9 cellular contexts compared by ENCODE assay signal in the genomic region with DNA sequence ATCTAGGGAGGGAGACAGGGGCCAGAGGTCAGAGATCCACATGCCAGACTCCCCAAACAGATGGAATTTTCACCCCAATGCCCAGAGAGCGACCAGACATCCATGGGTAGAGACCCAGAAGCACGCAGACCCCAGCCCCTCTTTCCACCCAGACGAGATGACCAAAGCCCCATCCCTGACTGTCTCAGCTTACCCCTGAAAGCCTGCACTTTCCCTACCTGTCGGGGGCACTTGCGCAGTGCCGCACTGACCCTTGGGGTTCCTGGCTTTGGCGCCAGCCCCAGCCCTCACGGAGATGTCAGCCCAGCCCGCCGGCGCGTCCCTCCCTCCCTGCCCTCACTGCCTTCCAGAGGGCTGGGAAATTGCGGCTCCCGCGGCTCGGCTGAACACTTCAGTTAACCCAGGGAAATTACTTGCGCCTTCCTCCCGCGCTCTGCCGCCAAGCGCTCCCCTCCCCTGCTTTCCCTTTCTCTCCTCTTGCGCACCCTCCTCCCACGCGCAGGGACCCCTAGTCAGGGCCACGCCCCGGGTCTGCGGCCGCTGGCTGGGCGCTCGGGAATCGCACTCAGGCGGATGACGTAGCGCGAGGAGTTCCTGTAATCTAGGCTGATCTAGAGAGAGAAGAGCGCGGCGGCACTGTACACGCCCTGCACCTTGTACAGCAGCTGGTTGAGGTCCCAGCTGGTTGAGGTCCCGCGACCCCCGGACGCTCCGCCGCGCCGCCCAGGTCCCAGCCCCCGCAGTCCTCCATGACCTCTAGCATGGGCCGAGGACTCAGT. TPM values are rescaled to one million over a fixed set of nuclear protein-coding genes. Genes with fewer than 3 reads are reported as not detected.
DNase-seq lines count a peak whose midpoint lies in the region; ATAC-seq, FAIRE-seq and TF ChIP-seq lines count a peak whose summit lies in the region.
"Had no signal": no experiment of that assay in that cellular context is flagged by ENCODE, and none has a peak within 500 bp of the region (broad histone marks: within the 10 kb centered on the region; RNA-seq: fewer than 3 reads in every experiment).

No MANE protein-coding gene starts in this region.

- 0 out of 2 replicates have a peak overlapping the region, but pooled peaks have one; percentile 15 for H3K4me3 ChIP-seq in SK-N-MC
- peak overlapping the region; percentile 43 for H3K4me3 ChIP-seq in fibroblast of villous mesenchyme (ENCODE audit: low read depth, low read length)
- no peak overlapping the region for H3K4me3 ChIP-seq in small intestine (ENCODE audit: low read depth in 1 of 2, low read length in 2 of 2)

- H3K9me3 ChIP-seq in SK-N-MC (ENCODE audit: low read depth, low read length) (no peaks in the 10 kb centered on the region), small intestine (ENCODE audit: control insufficient read depth, low read depth) (no peaks in the 10 kb centered on the region)

- no peaks in the 10 kb centered on the region for H3K4me1 ChIP-seq in small intestine (ENCODE audit: control insufficient read depth in 2 of 2, insufficient read depth in 1 of 2, low read depth in 1 of 2, low read length in 1 of 2)

- DNase-seq in NCI-H1417 (lab: John Stamatoyannopoulos, UW) (peak in 2 of 3 experiments; percentile 70 to 77), NCI-H1417 treated with DMSO at 0.1 percent for 48 hours (lab: John Stamatoyannopoulos, UW) (no peak), SK-N-MC (ENCODE audit: low read depth, low spot score) (no peak), fibroblast of villous mesenchyme (ENCODE audit: low read depth) (peak; percentile 53), small intestine (peak; percentile 35), NCI-H146 (lab: John Stamatoyannopoulos, UW) (no peak), NCI-H2081 treated with DMSO at 0.1 percent for 48 hours (lab: John Stamatoyannopoulos, UW) (no peak)

- H3K27me3 ChIP-seq in small intestine (ENCODE audit: control insufficient read depth in 2 of 2, insufficient read depth in 2 of 2, low read length in 2 of 2), result peaks cover 19 to 38% of the 10 kb centered on the region in 2 donors

- no peak for FAIRE-seq in small intestine (lab: Jason Lieb, UNC)

- H3K27ac ChIP-seq in SK-N-MC (no peak overlapping the region), small intestine (ENCODE audit: low read depth in 1 of 2, low read length in 1 of 2) (no peak overlapping the region)

- H3K9ac ChIP-seq in SK-N-MC (ENCODE audit: insufficient read length), result no peak overlapping the region

- ATAC-seq in HG03571 (IDR thresholded peaks at IDR 0.05; ENCODE audit: unreplicated experiment), result no peak

- WGBS in small intestine, 3 donors, result 2 to 3% (median 3%) methylated on average over 38 to 49 of the region's 49 CpGs

- H3K36me3 ChIP-seq in SK-N-MC (ENCODE audit: insufficient read depth, low read length), result no peaks in the 10 kb centered on the region
- no peaks in the 10 kb centered on the region for H3K36me3 ChIP-seq in small intestine (ENCODE audit: control insufficient read depth in 2 of 2, insufficient read depth in 2 of 2, low read length in 2 of 2)

- TF ChIP-seq CTCF in fibroblast of villous mesenchyme (IDR thresholded peaks at IDR 0.05; ENCODE audit: insufficient read depth, low read depth, low read length), result no peak

RNA-seq across cellular contexts. Expression of gene ALPG, which starts 12.0 kb away (rescaled TPM):
- total RNA-seq in fibroblast of villous mesenchyme, result not detected in 2 replicates
- polyA plus RNA-seq in small intestine, result under 1 TPM in 1 of 3 donors, not detected in 2; 0.01 TPM
- total RNA-seq: kidney epithelial cell had no signal

RNA-seq across cellular contexts. Expression of gene ALPI, which starts 37.3 kb away (rescaled TPM):
- total RNA-seq in fibroblast of villous mesenchyme, result not detected in 2 replicates
- 100 to 1,000 TPM in 2 of 3 donors, 10 to 100 TPM in 1; 37.7 to 261 (median 204) TPM for polyA plus RNA-seq in small intestine
- total RNA-seq: kidney epithelial cell had no signal

RNA-seq across cellular contexts. Expression of gene ALPP, which starts 40.1 kb away (rescaled TPM):
- not detected in 2 replicates for total RNA-seq in fibroblast of villous mesenchyme
- not detected for polyA plus RNA-seq in small intestine
- total RNA-seq: kidney epithelial cell had no signal

Comparison
In these comparisons a context has a peak if more than half of its experiments do, and no peak if none do; other contexts are left out.
1. DNase-seq: peak in NCI-H1417 (2 of 3), fibroblast of villous mesenchyme (single experiment) and small intestine (single experiment); none in NCI-H1417 treated with DMSO at 0.1 percent for 48 hours (single experiment), SK-N-MC (single experiment), NCI-H146 (single experiment) and NCI-H2081 treated with DMSO at 0.1 percent for 48 hours (single experiment).
2. H3K4me3 ChIP-seq: peak in SK-N-MC (single experiment) and fibroblast of villous mesenchyme (single experiment); none in small intestine (0 of 2).